Comparison of ENCODE assay signal across 19 cellular contexts in genomic region chr18:29003194-29003593, GRCh38.
A peak's percentile ranks its signal among the peaks of the same experiment; 100 is the strongest.
DNase-seq lines count a peak whose midpoint lies in the region; ATAC-seq lines count a peak whose summit lies in the region.
"Had no signal": no experiment of that assay in that cellular context is flagged by ENCODE, and none has a peak within 500 bp of the region (broad histone marks: within the 10 kb centered on the region; RNA-seq: fewer than 3 reads in every experiment).

No MANE protein-coding gene starts in this region.

- H3K36me3 ChIP-seq in muscle layer of colon (ENCODE audit: insufficient read depth, low read length): no peaks in the 10 kb centered on the region

- H3K4me3 ChIP-seq in muscle layer of colon (ENCODE audit: low read depth in 1 of 2, low read length in 2 of 2): peak overlapping the region; percentile 13 to 28

- peak; percentile 68 for DNase-seq in DMS153 treated with DMSO at 0.1 percent for 48 hours (lab: John Stamatoyannopoulos, UW; ENCODE audit: unreplicated experiment)
- peak; percentile 22 for DNase-seq in NCI-H1105 treated with DMSO at 0.1 percent for 48 hours (lab: John Stamatoyannopoulos, UW)
- peak; percentile 52 for DNase-seq in SHP77 treated with DMSO at 0.1 percent for 48 hours (lab: John Stamatoyannopoulos, UW)
- DNase-seq in COR-L47 (lab: John Stamatoyannopoulos, UW): no peak
- DNase-seq: activated B cell treated with CpG ODN at 0.5 μM for 24 hours; activated CD8-positive, alpha-beta T cell treated with anti-CD3 and anti-CD28 coated beads for 36 hours; activated T-cell treated with anti-CD3 and anti-CD28 coated beads, Interleukin-2, amount 50 U/mL, for 48 hours; hypothalamus; kidney glomerular epithelial cell; NCI-H446; nucleus accumbens; stimulated activated naive CD8-positive, alpha-beta T cell treated with anti-CD3 and anti-CD28 coated beads, Interleukin-15, amount 100 ng/mL, for 72 hours; T-helper 17 cell had no signal

- H3K27ac ChIP-seq in muscle layer of colon (ENCODE audit: low read depth, low read length): no peak overlapping the region

- H3K9ac ChIP-seq in muscle layer of colon (ENCODE audit: low read length): no peak overlapping the region

- ATAC-seq in HG03045 (IDR thresholded peaks at IDR 0.05; ENCODE audit: unreplicated experiment) (no peak), GM19324 (IDR thresholded peaks at IDR 0.05; ENCODE audit: low FRiP score, unreplicated experiment) (no peak), GM19452 (IDR thresholded peaks at IDR 0.05; ENCODE audit: unreplicated experiment) (no peak)
- ATAC-seq: activated CD8-positive, alpha-beta T cell treated with anti-CD3 and anti-CD28 coated beads for 36 hours; Right ventricle myocardium inferior; sciatic nerve; stimulated activated naive CD8-positive, alpha-beta T cell treated with anti-CD3 and anti-CD28 coated beads, Interleukin-15, amount 100 ng/mL, for 72 hours; T-helper 17 cell had no signal

- H3K27me3 ChIP-seq in muscle layer of colon (ENCODE audit: control insufficient read depth in 1 of 2, insufficient read depth in 2 of 2, low read length in 2 of 2): no peaks in the 10 kb centered on the region

- H3K9me3 ChIP-seq in muscle layer of colon (ENCODE audit: low read length): no peaks in the 10 kb centered on the region

- H3K4me1 ChIP-seq in muscle layer of colon (ENCODE audit: insufficient read depth, low read length): peaks cover 4% of the 10 kb centered on the region
